ENCODE assay signal across 1 cellular context in genomic region chr3:15795563-15796308, GRCh38.
TF ChIP-seq lines count a peak whose summit lies in the region.

No MANE protein-coding gene starts in this region.

TF ChIP-seq in GM12878, 131 proteins besides CTCF, POLR2A, EP300 and RAD21 (continued from another document and continues in another):
- TF ChIP-seq ZBTB40 (IDR thresholded peaks at IDR 0.05; ENCODE audit: borderline replicate concordance) (peak; percentile 51; the same call in 1 of the 2 replicates), CHD2 (IDR thresholded peaks at IDR 0.05; ENCODE audit: borderline replicate concordance, low read depth, low read length) (no peak), MYB (IDR thresholded peaks at IDR 0.05; ENCODE audit: borderline replicate concordance, low read depth, low read length) (no peak), IKZF2 (IDR thresholded peaks at IDR 0.05) (peak; percentile 80 to 85; a peak in 3 of 4 replicates), BCLAF1 (IDR thresholded peaks at IDR 0.05) (no peak), BCL3 (IDR thresholded peaks at IDR 0.05; ENCODE audit: borderline replicate concordance, insufficient read depth, low read depth, low read length, poor library complexity, severe bottlenecking) (no peak), YBX1 (IDR thresholded peaks at IDR 0.05) (no peak), CEBPZ (IDR thresholded peaks at IDR 0.05; ENCODE audit: low read depth, low read length) (no peak), CREM (IDR thresholded peaks at IDR 0.05; ENCODE audit: low read depth) (no peak), MEF2B (IDR thresholded peaks at IDR 0.05; ENCODE audit: partially characterized antibody, poor library complexity, severe bottlenecking) (peak; percentile 57), JUNB (IDR thresholded peaks at IDR 0.05) (0 out of 2 replicates have a peak, but pooled peaks have one; percentile 26), PML (IDR thresholded peaks at IDR 0.05; ENCODE audit: low read length) (no peak), POLR2AphosphoS5 (IDR thresholded peaks at IDR 0.05; ENCODE audit: low read length) (no peak), NR2C2 (IDR thresholded peaks at IDR 0.05; ENCODE audit: borderline replicate concordance, control insufficient read depth, insufficient read length, low read depth) (no peak), ZNF622 (IDR thresholded peaks at IDR 0.05) (no peak), CBX3 (IDR thresholded peaks at IDR 0.05; ENCODE audit: borderline replicate concordance, low read depth) (no peak), JUND (IDR thresholded peaks at IDR 0.05; ENCODE audit: low read depth, low read length) (no peak), BCL11A (IDR thresholded peaks at IDR 0.05; ENCODE audit: low read depth, low read length) (no peak), CUX1 (IDR thresholded peaks at IDR 0.05; ENCODE audit: insufficient replicate concordance, low read depth, low read length) (no peak), CBX5 (IDR thresholded peaks at IDR 0.05; ENCODE audit: low read depth) (no peak), SMAD1 (IDR thresholded peaks at IDR 0.05; ENCODE audit: low read depth, partially characterized antibody) (no peak), PAX8 (IDR thresholded peaks at IDR 0.05) (peak; percentile 27; the same call in 1 of the 2 replicates), ATF2 (IDR thresholded peaks at IDR 0.05; ENCODE audit: low read length) (peak; percentile 26; the same call in 1 of the 2 replicates), TBL1XR1 (IDR thresholded peaks at IDR 0.05; ENCODE audit: low read depth, low read length) (no peak), IRF3 (IDR thresholded peaks at IDR 0.05) (no peak), RCOR1 (conservative IDR thresholded peaks at IDR 0.05; ENCODE audit: low read depth, low read length) (no peak), ZNF24 (IDR thresholded peaks at IDR 0.05) (0 out of 2 replicates have a peak, but pooled peaks have one; percentile 14), MEF2A (IDR thresholded peaks at IDR 0.05; ENCODE audit: insufficient read depth, low read depth, low read length) (peak; percentile 77; the same call in 1 of the 2 replicates), TAF1 (IDR thresholded peaks at IDR 0.05; ENCODE audit: borderline replicate concordance, low read depth, low read length) (no peak), ZBED1 (IDR thresholded peaks at IDR 0.05; ENCODE audit: borderline replicate concordance) (no peak), NFIC (IDR thresholded peaks at IDR 0.05; ENCODE audit: low read depth, low read length) (peak; percentile 64; the same call in 1 of the 2 replicates), ESRRA (IDR thresholded peaks at IDR 0.05; ENCODE audit: low read length) (no peak), KDM1A (IDR thresholded peaks at IDR 0.05; ENCODE audit: borderline replicate concordance) (no peak), CEBPB (IDR thresholded peaks at IDR 0.05; ENCODE audit: borderline replicate concordance in 1 of 2, low read depth in 2 of 2, low read length in 2 of 2) (0 out of 4 replicates have a peak, but pooled peaks of 1 of the 2 experiments have one; percentile 15), SREBF2 (IDR thresholded peaks at IDR 0.05; ENCODE audit: low read length) (no peak)
